9 cellular contexts compared by ENCODE assay signal in genomic region chr16:28975158-28975603, GRCh38. TPM values are rescaled to one million over a fixed set of nuclear protein-coding genes. Genes with fewer than 3 reads are reported as not detected.
DNase-seq lines count a peak whose midpoint lies in the region; ATAC-seq lines count a peak whose summit lies in the region.
"Had no signal": no experiment of that assay in that cellular context is flagged by ENCODE, and none has a peak within 500 bp of the region (broad histone marks: within the 10 kb centered on the region; RNA-seq: fewer than 3 reads in every experiment).

No MANE protein-coding gene starts in this region.

- H3K9me3 ChIP-seq in iPS-18c (ENCODE audit: control insufficient read depth, insufficient read depth, low read length) (no peaks in the 10 kb centered on the region), subcutaneous abdominal adipose tissue (ENCODE audit: control insufficient read depth in 5 of 5, low read length in 5 of 5) (no peaks in the 10 kb centered on the region)

- H3K4me1 Mint-ChIP-seq in activated T-helper 17 cell treated with anti-CD3 and anti-CD28 coated beads, Interleukin-2, amount 50 U/mL, for 72 hours = peaks cover 19% of the 10 kb centered on the region

- peaks cover 2 to 27% (median 19%) of the 10 kb centered on the region in 5 donors for H3K4me1 ChIP-seq in subcutaneous abdominal adipose tissue (ENCODE audit: control insufficient read depth in 5 of 5, insufficient read depth in 5 of 5, low read length in 5 of 5)

- no peaks in the 10 kb centered on the region for H3K9me3 Mint-ChIP-seq in activated T-helper 17 cell treated with anti-CD3 and anti-CD28 coated beads, Interleukin-2, amount 50 U/mL, for 72 hours

- in situ Hi-C loops in Caki2 (cut with HindIII; ENCODE audit: low pct_unique_long_range_greater_than_20kb, low sequenced_read_pairs) = no loop called here

- peak overlapping the region; percentile 93 for H3K27ac Mint-ChIP-seq in activated T-helper 17 cell treated with anti-CD3 and anti-CD28 coated beads, Interleukin-2, amount 50 U/mL, for 72 hours

- peak; percentile 11 for ATAC-seq in HG02852 (IDR thresholded peaks at IDR 0.05; ENCODE audit: unreplicated experiment)
- ATAC-seq in activated T-helper 17 cell treated with anti-CD3 and anti-CD28 coated beads, Interleukin-2, amount 50 U/mL, for 72 hours (replicated peaks) = no peak

- peaks cover 0 to 30% (median 21%) of the 10 kb centered on the region in 5 donors for H3K36me3 ChIP-seq in subcutaneous abdominal adipose tissue (ENCODE audit: control insufficient read depth in 5 of 5, insufficient read depth in 5 of 5, low read length in 5 of 5)

- H3K27ac ChIP-seq in subcutaneous abdominal adipose tissue (ENCODE audit: low read depth, low read length) = peak overlapping the region; percentile 72

- DNase-seq in Caki2 (ENCODE audit: low read depth) = peak; percentile 21
- DNase-seq in cerebellum (ENCODE audit: low spot score) = no peak
- no peak for DNase-seq in NCI-H2227 (lab: John Stamatoyannopoulos, UW; ENCODE audit: unreplicated experiment)
- DNase-seq in activated CD4-positive, alpha-beta T cell treated with anti-CD3 and anti-CD28 coated beads, Interleukin-2, amount 50 U/mL, for 1 hour = no peak

- H3K36me3 Mint-ChIP-seq in activated T-helper 17 cell treated with anti-CD3 and anti-CD28 coated beads, Interleukin-2, amount 50 U/mL, for 72 hours (ENCODE audit: low read depth) = peaks cover 25% of the 10 kb centered on the region

- H3K4me3 ChIP-seq in iPS-18c (ENCODE audit: insufficient read depth, low read depth, low read length) (peak overlapping the region; percentile 99), subcutaneous abdominal adipose tissue (ENCODE audit: low read depth in 1 of 5, low read length in 5 of 5) (peak overlapping the region; percentile 77 to 100 (median 99))

- H3K4me3 Mint-ChIP-seq in activated T-helper 17 cell treated with anti-CD3 and anti-CD28 coated beads, Interleukin-2, amount 50 U/mL, for 72 hours = peak overlapping the region; percentile 98

- H3K27me3 ChIP-seq in subcutaneous abdominal adipose tissue (ENCODE audit: control insufficient read depth in 5 of 5, insufficient read depth in 4 of 5, low read length in 5 of 5) = no peaks in the 10 kb centered on the region

- H3K9ac ChIP-seq in subcutaneous abdominal adipose tissue (ENCODE audit: low read length in 5 of 5) = peak overlapping the region; percentile 68 to 98 (median 94)

- H3K27me3 Mint-ChIP-seq in activated T-helper 17 cell treated with anti-CD3 and anti-CD28 coated beads, Interleukin-2, amount 50 U/mL, for 72 hours = no peaks in the 10 kb centered on the region

RNA-seq across cellular contexts. Expression of gene SPNS1, which starts 0.6 kb away (rescaled TPM):
- total RNA-seq in Caki2 (2014; rRNA removed; shearing (Covaris generic); ENCODE audit: low replicate concordance) = 93.8 and 95.1 TPM in 2 replicates
- total RNA-seq in activated T-helper 17 cell treated with anti-CD3 and anti-CD28 coated beads, Interleukin-2, amount 50 U/mL, for 72 hours = 10 to 100 TPM; 15.0 to 26.8 TPM
- total RNA-seq in cerebellum = 19.6 TPM

RNA-seq across cellular contexts. Expression of gene LAT, which starts 9.7 kb away (rescaled TPM):
- total RNA-seq in Caki2 (2014; rRNA removed; shearing (Covaris generic); ENCODE audit: low replicate concordance) = 48.8 and 51.3 TPM in 2 replicates
- 100 to 1,000 TPM; 216 to 327 TPM for total RNA-seq in activated T-helper 17 cell treated with anti-CD3 and anti-CD28 coated beads, Interleukin-2, amount 50 U/mL, for 72 hours
- 1.3 TPM for total RNA-seq in cerebellum

RNA-seq across cellular contexts. Expression of gene NFATC2IP, which starts 24.4 kb away (rescaled TPM):
- total RNA-seq in Caki2 (2014; rRNA removed; shearing (Covaris generic); ENCODE audit: low replicate concordance) = 22.2 and 45.4 TPM in 2 replicates
- total RNA-seq in activated T-helper 17 cell treated with anti-CD3 and anti-CD28 coated beads, Interleukin-2, amount 50 U/mL, for 72 hours = 100 to 1,000 TPM in 1 of 2 donors, 10 to 100 TPM in 1; 81.3 to 100 TPM
- total RNA-seq in cerebellum = 35.2 TPM

RNA-seq across cellular contexts. Expression of gene CD19, which starts 43.4 kb away (rescaled TPM):
- 0.37 and 4.2 TPM in 2 replicates for total RNA-seq in Caki2 (2014; rRNA removed; shearing (Covaris generic); ENCODE audit: low replicate concordance)
- 1 to 10 TPM in 1 of 2 donors, not detected in 1; 2.1 TPM for total RNA-seq in activated T-helper 17 cell treated with anti-CD3 and anti-CD28 coated beads, Interleukin-2, amount 50 U/mL, for 72 hours
- total RNA-seq in cerebellum = not detected
- total RNA-seq: LHCN-M2 had no signal

RNA-seq across cellular contexts. Expression of gene RABEP2, which starts 50.1 kb away (rescaled TPM):
- 24.0 and 55.3 TPM in 2 replicates for total RNA-seq in Caki2 (2014; rRNA removed; shearing (Covaris generic); ENCODE audit: low replicate concordance)
- total RNA-seq in activated T-helper 17 cell treated with anti-CD3 and anti-CD28 coated beads, Interleukin-2, amount 50 U/mL, for 72 hours = 10 to 100 TPM; 21.5 to 34.1 TPM
- 7.3 TPM for total RNA-seq in cerebellum

Comparison
In these comparisons a context has a peak if more than half of its experiments do, and no peak if none do; other contexts are left out.
1. RNA of gene LAT, which starts 9.7 kb away (total RNA-seq): 216 to 327 TPM in activated T-helper 17 cell treated with anti-CD3 and anti-CD28 coated beads, Interleukin-2, amount 50 U/mL, for 72 hours and 48.8 to 51.3 TPM in Caki2; 1.3 TPM in cerebellum (single experiment); every median in the first group is over 10 times any median in the second.